Comparison of ENCODE assay signal across 1 cellular context in genomic region chr17:82334622-82335394, GRCh38.
TF ChIP-seq lines count a peak whose summit lies in the region.

No MANE protein-coding gene starts in this region.

TF ChIP-seq in HepG2, 621 proteins besides CTCF, POLR2A, EP300 and RAD21 (continued from another document):
- no peak for TF ChIP-seq CBX2 (IDR thresholded peaks at IDR 0.05; ENCODE audit: low read depth, low read length)
- TF ChIP-seq CBX2 (CRISPR knock-in tag; IDR thresholded peaks at IDR 0.05; ENCODE audit: low read depth), result no peak
- 0 out of 2 replicates have a peak, but pooled peaks have one; percentile 17 for TF ChIP-seq TSC22D2 (CRISPR knock-in tag; IDR thresholded peaks at IDR 0.05; ENCODE audit: borderline replicate concordance)
- TF ChIP-seq ZNF678 (CRISPR knock-in tag; IDR thresholded peaks at IDR 0.05), result no peak
- TF ChIP-seq EHMT2 (IDR thresholded peaks at IDR 0.05; ENCODE audit: borderline replicate concordance, low read depth, low read length), result no peak
- TF ChIP-seq ZNF609 (CRISPR knock-in tag; IDR thresholded peaks at IDR 0.05; ENCODE audit: borderline replicate concordance), result no peak
- no peak for TF ChIP-seq SMAD1 (CRISPR knock-in tag; IDR thresholded peaks at IDR 0.05; ENCODE audit: borderline replicate concordance, low read depth)
- TF ChIP-seq MAX (IDR thresholded peaks at IDR 0.05), result peak; percentile 1; the same call in 1 of the 2 replicates
